ENCODE assay signal across 1 cellular context in genomic region chr11:74633406-74634393, GRCh38.
TF ChIP-seq lines count a peak whose summit lies in the region.

No MANE protein-coding gene starts in this region.

TF ChIP-seq in HCT116, 20 proteins besides CTCF, POLR2A, EP300 and RAD21:
- no peak for TF ChIP-seq ELF1 (IDR thresholded peaks at IDR 0.05; ENCODE audit: borderline replicate concordance, low read depth)
- no peak for TF ChIP-seq CBX3 (IDR thresholded peaks at IDR 0.05; ENCODE audit: low read depth)
- no peak for TF ChIP-seq EGR1 (IDR thresholded peaks at IDR 0.05; ENCODE audit: low read depth)
- TF ChIP-seq EZH2phosphoT487 (IDR thresholded peaks at IDR 0.05; ENCODE audit: borderline replicate concordance) = no peak
- no peak for TF ChIP-seq JUND (IDR thresholded peaks at IDR 0.05)
- no peak for TF ChIP-seq SP1 (IDR thresholded peaks at IDR 0.05; ENCODE audit: low read depth)
- TF ChIP-seq SIN3A (IDR thresholded peaks at IDR 0.05; ENCODE audit: low read depth) = no peak
- TF ChIP-seq FOSL1 (IDR thresholded peaks at IDR 0.05; ENCODE audit: low read depth) = no peak
- no peak for TF ChIP-seq MAX (IDR thresholded peaks at IDR 0.05)
- TF ChIP-seq EZH2 (IDR thresholded peaks at IDR 0.05) = no peak
- no peak for TF ChIP-seq CEBPB (IDR thresholded peaks at IDR 0.05; ENCODE audit: low read depth)
- no peak for TF ChIP-seq POLR2AphosphoS5 (IDR thresholded peaks at IDR 0.05; ENCODE audit: low read depth, low read length)
- no peak for TF ChIP-seq ZBTB33 (IDR thresholded peaks at IDR 0.05; ENCODE audit: extremely low read depth, insufficient replicate concordance, low read length)
- TF ChIP-seq TCF7L2 (IDR thresholded peaks at IDR 0.05; ENCODE audit: borderline replicate concordance, extremely low read depth, insufficient read depth, insufficient read length) = no peak
- TF ChIP-seq SRF (IDR thresholded peaks at IDR 0.05; ENCODE audit: low read depth) = no peak
- no peak for TF ChIP-seq ZFX (IDR thresholded peaks at IDR 0.05)
